Comparison of ENCODE assay signal across 8 cellular contexts in the genomic region with DNA sequence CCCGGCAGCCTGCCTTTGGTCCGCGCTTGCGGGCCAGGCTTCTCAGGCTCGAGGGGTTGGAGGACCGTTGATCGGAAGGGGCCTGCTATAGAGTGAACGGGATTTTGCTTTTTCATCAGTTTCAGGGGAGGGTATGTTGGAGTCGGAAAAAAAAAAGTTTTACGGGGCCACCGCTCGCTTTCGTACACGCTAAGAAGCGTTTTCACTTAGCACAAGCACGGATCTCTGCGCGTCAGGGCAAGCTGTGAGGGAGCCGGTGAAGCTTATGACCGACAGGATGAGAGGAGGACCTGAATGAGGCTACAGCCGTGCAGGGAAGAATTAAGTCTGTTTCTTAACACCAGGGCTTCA. TPM values are rescaled to one million over a fixed set of nuclear protein-coding genes. Genes with fewer than 3 reads are reported as not detected.
DNase-seq lines count a peak whose midpoint lies in the region; ATAC-seq lines count a peak whose summit lies in the region.

No MANE protein-coding gene starts in this region.

- no peaks in the 10 kb centered on the region for H3K27me3 ChIP-seq in right cardiac atrium (ENCODE audit: control insufficient read depth, insufficient read depth)

- no peak overlapping the region for H3K27ac Mint-ChIP-seq in activated T-cell treated with anti-CD3 and anti-CD28 coated beads, Interleukin-2, amount 50 U/mL, for 72 hours

- H3K4me1 ChIP-seq in right cardiac atrium (ENCODE audit: control insufficient read depth, insufficient read depth, low read length), result peaks cover 2% of the 10 kb centered on the region

- in situ Hi-C loops in ACHN (cut with HindIII; ENCODE audit: low pct_ligation_motif_present, low pct_unique_long_range_greater_than_20kb, low sequenced_read_pairs), result no loop called here

- no peak overlapping the region for H3K4me3 Mint-ChIP-seq in activated T-cell treated with anti-CD3 and anti-CD28 coated beads, Interleukin-2, amount 50 U/mL, for 72 hours

- H3K27ac ChIP-seq in right cardiac atrium (ENCODE audit: low read length), result peak overlapping the region; percentile 95

- ATAC-seq in GM18517 (IDR thresholded peaks at IDR 0.05; ENCODE audit: unreplicated experiment), result peak; percentile 1
- peak; percentile 5 for ATAC-seq in HG03442 (IDR thresholded peaks at IDR 0.05; ENCODE audit: unreplicated experiment)
- peak; percentile 4 to 18 for ATAC-seq in activated T-cell treated with anti-CD3 and anti-CD28 coated beads, Interleukin-2, amount 50 U/mL, for 72 hours (replicated peaks in 1 of 2)
- ATAC-seq in right cardiac atrium, result no peak

- no peaks in the 10 kb centered on the region for H3K9me3 Mint-ChIP-seq in activated T-cell treated with anti-CD3 and anti-CD28 coated beads, Interleukin-2, amount 50 U/mL, for 72 hours

- H3K4me1 Mint-ChIP-seq in activated T-cell treated with anti-CD3 and anti-CD28 coated beads, Interleukin-2, amount 50 U/mL, for 72 hours (ENCODE audit: low read depth), result peaks cover 45% of the 10 kb centered on the region

- WGBS in right cardiac atrium, result 1% methylated on average over 21 of the region's 21 CpGs

- no peaks in the 10 kb centered on the region for H3K27me3 Mint-ChIP-seq in activated T-cell treated with anti-CD3 and anti-CD28 coated beads, Interleukin-2, amount 50 U/mL, for 72 hours (ENCODE audit: low read depth)

- peaks cover 0 to 12% of the 10 kb centered on the region in 2 donors for H3K36me3 Mint-ChIP-seq in activated T-cell treated with anti-CD3 and anti-CD28 coated beads, Interleukin-2, amount 50 U/mL, for 72 hours (ENCODE audit: insufficient read depth in 2 of 2)

- peak; percentile 40 for DNase-seq in ACHN
- peak; percentile 35 to 36 for DNase-seq in activated T-cell treated with anti-CD3 and anti-CD28 coated beads, Interleukin-2, amount 50 U/mL, for 72 hours
- DNase-seq in right cardiac atrium, result no peak
- peak; percentile 30 to 41 for DNase-seq in stimulated activated CD4-positive, alpha-beta T cell treated with anti-CD3 and anti-CD28 coated beads, Interleukin-2, amount 100 ng/mL, for 24 hours
- no peak for DNase-seq in SIG-M5 treated with dmso at 0.1 percent for 504 hours (lab: John Stamatoyannopoulos, UW; ENCODE audit: unreplicated experiment)
- no peak for DNase-seq in iPS-NIHi7 (ENCODE audit: extremely low spot score)

- intact Hi-C loops in right cardiac atrium (cut with DNase I), result no loop called here

- H3K4me3 ChIP-seq in right cardiac atrium (ENCODE audit: low read length), result peak overlapping the region; percentile 97

- no peaks in the 10 kb centered on the region for H3K9me3 ChIP-seq in right cardiac atrium (ENCODE audit: control insufficient read depth, low read length)

RNA-seq across cellular contexts. Expression of a gene that starts 0.4 kb away (rescaled TPM):
- total RNA-seq in activated T-cell treated with anti-CD3 and anti-CD28 coated beads, Interleukin-2, amount 50 U/mL, for 72 hours, result 10 to 100 TPM; 62.3 to 75.0 TPM
- total RNA-seq in right cardiac atrium, result 10 to 100 TPM; 14.1 to 19.7 (median 16.1) TPM
- 13.1 TPM for polyA plus RNA-seq in right cardiac atrium

RNA-seq across cellular contexts. Expression of a gene that starts 0.6 kb away (rescaled TPM):
- total RNA-seq in activated T-cell treated with anti-CD3 and anti-CD28 coated beads, Interleukin-2, amount 50 U/mL, for 72 hours, result 100 to 1,000 TPM in 1 of 2 donors, 10 to 100 TPM in 1; 79.5 to 132 TPM
- total RNA-seq in right cardiac atrium, result 100 to 1,000 TPM in 1 of 4 donors, 10 to 100 TPM in 3; 80.5 to 137 (median 84.2) TPM
- polyA plus RNA-seq in right cardiac atrium, result 126 TPM

RNA-seq across cellular contexts. Expression of a gene that starts 50.5 kb away (rescaled TPM):
- 10 to 100 TPM; 70.4 to 75.9 TPM for total RNA-seq in activated T-cell treated with anti-CD3 and anti-CD28 coated beads, Interleukin-2, amount 50 U/mL, for 72 hours
- total RNA-seq in right cardiac atrium, result 10 to 100 TPM; 56.5 to 71.2 (median 62.4) TPM
- polyA plus RNA-seq in right cardiac atrium, result 98.2 TPM

Comparison
In these comparisons a context has a peak if more than half of its experiments do, and no peak if none do; other contexts are left out.
1. DNase-seq: peak in ACHN (single experiment), activated T-cell treated with anti-CD3 and anti-CD28 coated beads, Interleukin-2, amount 50 U/mL, for 72 hours (2 of 2) and stimulated activated CD4-positive, alpha-beta T cell treated with anti-CD3 and anti-CD28 coated beads, Interleukin-2, amount 100 ng/mL, for 24 hours (2 of 2); none in right cardiac atrium (0 of 3), SIG-M5 treated with dmso at 0.1 percent for 504 hours (single experiment) and iPS-NIHi7 (single experiment).
2. ATAC-seq: peak in GM18517 (single experiment), HG03442 (single experiment) and activated T-cell treated with anti-CD3 and anti-CD28 coated beads, Interleukin-2, amount 50 U/mL, for 72 hours (2 of 2); none in right cardiac atrium (0 of 2).